In genomic region chr12:54579696-54580333, GRCh38 we compare ENCODE assay signal across 8 cellular contexts. TPM values are rescaled to one million over a fixed set of nuclear protein-coding genes. Genes with fewer than 3 reads are reported as not detected.
DNase-seq lines count a peak whose midpoint lies in the region; ATAC-seq and TF ChIP-seq lines count a peak whose summit lies in the region.

No MANE protein-coding gene starts in this region.

- TF ChIP-seq CTCF in AG09319 (IDR thresholded peaks at IDR 0.05; ENCODE audit: low read depth, low read length): peak; percentile 99

- intact Hi-C loops in activated CD4-positive, alpha-beta T cell treated with anti-CD3 and anti-CD28 coated beads, Interleukin-2, amount 10 ng/mL, durations not matched to agents 24 days and 14 days (cut with micrococcal nuclease): no loop called here

- H3K4me3 Mint-ChIP-seq in activated CD4-positive, alpha-beta T cell treated with anti-CD3 and anti-CD28 coated beads, Interleukin-2, amount 10 ng/mL, durations not matched to agents 24 days and 14 days: no peak overlapping the region

- ATAC-seq in GM18511 (IDR thresholded peaks at IDR 0.05; ENCODE audit: unreplicated experiment) (peak; percentile 98), HG02970 (IDR thresholded peaks at IDR 0.05; ENCODE audit: low FRiP score, unreplicated experiment) (peak; percentile 95)

- H3K36me3 Mint-ChIP-seq in activated CD4-positive, alpha-beta T cell treated with anti-CD3 and anti-CD28 coated beads, Interleukin-2, amount 10 ng/mL, durations not matched to agents 24 days and 14 days (ENCODE audit: low read depth): peaks cover 20% of the 10 kb centered on the region

- peaks cover 2% of the 10 kb centered on the region for H3K4me1 Mint-ChIP-seq in activated CD4-positive, alpha-beta T cell treated with anti-CD3 and anti-CD28 coated beads, Interleukin-2, amount 10 ng/mL, durations not matched to agents 24 days and 14 days

- no peak overlapping the region for H3K27ac Mint-ChIP-seq in activated CD4-positive, alpha-beta T cell treated with anti-CD3 and anti-CD28 coated beads, Interleukin-2, amount 10 ng/mL, durations not matched to agents 24 days and 14 days

- peaks cover 14% of the 10 kb centered on the region for H3K27me3 Mint-ChIP-seq in activated CD4-positive, alpha-beta T cell treated with anti-CD3 and anti-CD28 coated beads, Interleukin-2, amount 10 ng/mL, durations not matched to agents 24 days and 14 days

- peak; percentile 32 for DNase-seq in AG09319 (ENCODE audit: extremely low read depth, low read depth)
- DNase-seq in NCI-H2196 (lab: John Stamatoyannopoulos, UW; ENCODE audit: unreplicated experiment): peak; percentile 73
- DNase-seq in activated CD4-positive, alpha-beta T cell treated with anti-CD3 and anti-CD28 coated beads, Interleukin-2, amount 10 ng/mL, durations not matched to agents 24 days and 14 days: peak; percentile 95
- peak; percentile 30 to 59 for DNase-seq in dermis microvascular lymphatic vessel endothelial cell (ENCODE audit: low read depth in 2 of 2)
- DNase-seq in lung microvascular endothelial cell (ENCODE audit: low read depth in 2 of 2): peak; percentile 75
- DNase-seq in stimulated activated CD8-positive, alpha-beta memory T cell treated with anti-CD3 and anti-CD28 coated beads, Interleukin-15, amount 100 ng/mL, for 1 hour (ENCODE audit: low read depth): peak; percentile 78

- H3K9me3 Mint-ChIP-seq in activated CD4-positive, alpha-beta T cell treated with anti-CD3 and anti-CD28 coated beads, Interleukin-2, amount 10 ng/mL, durations not matched to agents 24 days and 14 days: no peaks in the 10 kb centered on the region

RNA-seq across cellular contexts. Expression of gene PPP1R1A, which starts 8.6 kb away (rescaled TPM):
- total RNA-seq in activated CD4-positive, alpha-beta T cell treated with anti-CD3 and anti-CD28 coated beads, Interleukin-2, amount 10 ng/mL, durations not matched to agents 24 days and 14 days: not detected in 2 replicates
- total RNA-seq in dermis microvascular lymphatic vessel endothelial cell (not detected in 2 replicates), lung microvascular endothelial cell (not detected in 2 replicates)

RNA-seq across cellular contexts. Expression of gene PDE1B, which starts 30.4 kb away (rescaled TPM):
- total RNA-seq in activated CD4-positive, alpha-beta T cell treated with anti-CD3 and anti-CD28 coated beads, Interleukin-2, amount 10 ng/mL, durations not matched to agents 24 days and 14 days: 23.6 and 26.3 TPM in 2 replicates
- total RNA-seq in dermis microvascular lymphatic vessel endothelial cell: not detected in 2 replicates
- total RNA-seq in lung microvascular endothelial cell: not detected in 2 replicates

RNA-seq across cellular contexts. Expression of gene LACRT, which starts 54.9 kb away (rescaled TPM):
- total RNA-seq in activated CD4-positive, alpha-beta T cell treated with anti-CD3 and anti-CD28 coated beads, Interleukin-2, amount 10 ng/mL, durations not matched to agents 24 days and 14 days: not detected in 2 replicates
- not detected in 2 replicates for total RNA-seq in dermis microvascular lymphatic vessel endothelial cell
- total RNA-seq in lung microvascular endothelial cell: not detected in 2 replicates

Comparison
In these comparisons a context has a peak if more than half of its experiments do, and no peak if none do; other contexts are left out.
1. Peak in every context shown above with its lines: DNase-seq and ATAC-seq.
2. DNase-seq: peak in every context shown above with its lines; median percentile 95 in activated CD4-positive, alpha-beta T cell treated with anti-CD3 and anti-CD28 coated beads, Interleukin-2, amount 10 ng/mL, durations not matched to agents 24 days and 14 days; 78 in stimulated activated CD8-positive, alpha-beta memory T cell treated with anti-CD3 and anti-CD28 coated beads, Interleukin-15, amount 100 ng/mL, for 1 hour; 75 in lung microvascular endothelial cell; 73 in NCI-H2196; 44 in dermis microvascular lymphatic vessel endothelial cell; 32 in AG09319.
3. RNA of gene PDE1B, which starts 30.4 kb away (total RNA-seq): 23.6 to 26.3 TPM in activated CD4-positive, alpha-beta T cell treated with anti-CD3 and anti-CD28 coated beads, Interleukin-2, amount 10 ng/mL, durations not matched to agents 24 days and 14 days; not detected in dermis microvascular lymphatic vessel endothelial cell and not detected in lung microvascular endothelial cell; every median in the first group is over 10 times any median in the second.